29 cellular contexts compared by ENCODE assay signal in genomic region chr15:26615927-26616302, GRCh38.
"Had no signal": no experiment of that assay in that cellular context is flagged by ENCODE, and none has a peak within 500 bp of the region (broad histone marks: within the 10 kb centered on the region; RNA-seq: fewer than 3 reads in every experiment).

No MANE protein-coding gene starts in this region.

- H3K4me3 Mint-ChIP-seq: mesothelial cell of epicardium; naive B cell; natural killer cell; nephron progenitor cell; neural progenitor cell; stimulated activated effector memory CD8-positive, alpha-beta T cell treated with anti-CD3 and anti-CD28 coated beads, Interleukin-12 subunit alpha, Interleukin-12 subunit beta, amount 100 ng/mL, for 72 hours; stimulated activated naive CD8-positive, alpha-beta T cell treated with anti-CD3 and anti-CD28 coated beads, Interleukin-15, Interleukin-2, amounts not matched to agents 100 ng/mL and 50 ng/mL, for 24 hours had no signal

- H3K27ac Mint-ChIP-seq: mesothelial cell of epicardium; naive B cell; natural killer cell; nephron progenitor cell; neural progenitor cell; stimulated activated effector memory CD8-positive, alpha-beta T cell treated with anti-CD3 and anti-CD28 coated beads, Interleukin-12 subunit alpha, Interleukin-12 subunit beta, amount 100 ng/mL, for 72 hours; stimulated activated naive CD8-positive, alpha-beta T cell treated with anti-CD3 and anti-CD28 coated beads, Interleukin-15, Interleukin-2, amounts not matched to agents 100 ng/mL and 50 ng/mL, for 24 hours had no signal

- H3K27me3 Mint-ChIP-seq: naive B cell; stimulated activated naive CD8-positive, alpha-beta T cell treated with anti-CD3 and anti-CD28 coated beads, Interleukin-15, Interleukin-2, amounts not matched to agents 100 ng/mL and 50 ng/mL, for 24 hours had no signal

- H3K4me3 ChIP-seq: left ventricle myocardium inferior, lung, neural progenitor cell, pancreas, prostate gland, skin epidermis, suprapubic skin, thoracic aorta, tibial artery, vagina had no signal

- H3K4me2 ChIP-seq: neural progenitor cell had no signal

- H3K27ac ChIP-seq: left ventricle myocardium inferior, neural progenitor cell, pancreas, prostate gland, skin epidermis, suprapubic skin, thoracic aorta, tibial artery, vagina had no signal

- ATAC-seq: natural killer cell; sciatic nerve; stimulated activated effector memory CD8-positive, alpha-beta T cell treated with anti-CD3 and anti-CD28 coated beads, Interleukin-12 subunit alpha, Interleukin-12 subunit beta, amount 100 ng/mL, for 72 hours had no signal

- H3K9ac ChIP-seq: neural progenitor cell had no signal

- DNase-seq: hypothalamus; islet precursor cell; left ventricle myocardium inferior; mesendoderm; naive B cell; natural killer cell; nephron progenitor cell; pancreas; posterior cingulate gyrus; retina; right cardiac atrium; stimulated activated CD4-positive, alpha-beta T cell treated with anti-CD3 and anti-CD28 coated beads, Interleukin-12 subunit alpha, Interleukin-12 subunit beta, amount 100 ng/mL, for 4 hours; stimulated activated CD4-positive, alpha-beta T cell treated with anti-CD3 and anti-CD28 coated beads, Interleukin-15, amount 100 ng/mL, for 24 hours; stimulated activated CD4-positive, alpha-beta T cell treated with anti-CD3 and anti-CD28 coated beads, Interleukin-2, amount 100 ng/mL, for 24 hours; stimulated activated CD4-positive, alpha-beta T cell treated with anti-CD3 and anti-CD28 coated beads, Interleukin-4, amount 100 ng/mL, for 24 hours; stimulated activated naive CD4-positive, alpha-beta T cell; tibial artery; trophoblast cell had no signal

- H2AFZ ChIP-seq: neural progenitor cell had no signal

- H3K4me1 Mint-ChIP-seq: mesothelial cell of epicardium; naive B cell; natural killer cell; stimulated activated effector memory CD8-positive, alpha-beta T cell treated with anti-CD3 and anti-CD28 coated beads, Interleukin-12 subunit alpha, Interleukin-12 subunit beta, amount 100 ng/mL, for 72 hours had no signal

- H3K4me1 ChIP-seq: left ventricle myocardium inferior, pancreas, prostate gland, suprapubic skin, tibial artery, vagina had no signal

- H3K36me3 Mint-ChIP-seq: naive B cell; stimulated activated effector memory CD8-positive, alpha-beta T cell treated with anti-CD3 and anti-CD28 coated beads, Interleukin-12 subunit alpha, Interleukin-12 subunit beta, amount 100 ng/mL, for 72 hours had no signal

- H3K27me3 ChIP-seq: neural progenitor cell, pancreas, suprapubic skin, tibial artery, vagina had no signal

- H3K9me3 ChIP-seq: left ventricle myocardium inferior, pancreas, prostate gland, suprapubic skin, thoracic aorta, tibial artery, vagina had no signal

- H3K36me3 ChIP-seq: left ventricle myocardium inferior, neural progenitor cell, pancreas, prostate gland, suprapubic skin, thoracic aorta, tibial artery, vagina had no signal
